ENCODE assay signal across 32 cellular contexts in the genomic region with DNA sequence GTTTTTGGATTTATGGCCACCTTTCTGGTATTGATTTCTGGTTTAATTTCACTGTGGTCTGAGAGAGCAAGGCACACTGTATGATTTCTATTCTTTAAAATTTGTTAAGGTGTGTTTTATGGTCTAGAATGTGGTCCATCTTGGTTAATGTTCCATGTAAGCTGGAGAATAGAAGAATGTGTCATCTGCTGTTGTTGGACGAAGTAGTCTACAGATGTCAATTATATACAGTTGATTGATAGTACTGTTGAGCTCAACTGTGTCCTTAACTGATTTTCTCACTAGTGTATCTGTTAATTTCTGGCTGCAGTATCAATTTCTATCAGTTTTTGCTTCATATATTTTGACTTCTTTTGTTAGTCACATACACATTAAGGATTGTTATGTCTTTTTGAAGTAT.
"Had no signal": no experiment of that assay in that cellular context is flagged by ENCODE, and none has a peak within 500 bp of the region (broad histone marks: within the 10 kb centered on the region; RNA-seq: fewer than 3 reads in every experiment).

No MANE protein-coding gene starts in this region.

- DNase-seq: activated CD4-positive, alpha-beta T cell treated with anti-CD3 and anti-CD28 coated beads, Interleukin-2, amount 10 ng/mL, durations not matched to agents 7 days and 5 days; activated CD4-positive, CD25-positive, alpha-beta regulatory T cell treated with anti-CD3 and anti-CD28 coated beads, Interleukin-2, amount 50 U/mL, for 72 hours; activated CD8-positive, alpha-beta memory T cell treated with anti-CD3 and anti-CD28 coated beads, Interleukin-2, amount 10 ng/mL, durations not matched to agents 7 days and 5 days; activated CD8-positive, alpha-beta T cell treated with anti-CD3 and anti-CD28 coated beads for 36 hours; activated effector memory CD4-positive, alpha-beta T cell treated with anti-CD3 and anti-CD28 coated beads, Interleukin-2, amount 50 U/mL, for 16 hours; activated naive CD4-positive, alpha-beta T cell treated with anti-CD3 and anti-CD28 coated beads, Interleukin-2, amount 50 U/mL, for 16 hours; activated T-cell treated with anti-CD3 and anti-CD28 coated beads for 4 hours; adrenal gland; brain microvascular endothelial cell; central memory CD4-positive, alpha-beta T cell; colonic mucosa; dorsolateral prefrontal cortex; effector memory CD8-positive, alpha-beta T cell; glutamatergic neuron; immature natural killer cell; kidney glomerular epithelial cell; left ventricle myocardium inferior; nucleus accumbens; sigmoid colon; stimulated activated CD4-positive, alpha-beta T cell treated with anti-CD3 and anti-CD28 coated beads, Interleukin-15, amount 100 ng/mL, for 24 hours; stimulated activated CD4-positive, alpha-beta T cell treated with anti-CD3 and anti-CD28 coated beads, Interleukin-2, amount 100 ng/mL, for 48 hours; stimulated activated CD8-positive, alpha-beta memory T cell treated with anti-CD3 and anti-CD28 coated beads, Interleukin-4, amount 100 ng/mL, for 48 hours; stimulated activated naive B cell treated with anti-CD40 and anti-IgM and Interleukin-4, amounts not matched to agents 10 μg/mL and 1 μg/mL and 100 μg/mL, for 72 hours had no signal

- H3K4me1 ChIP-seq: colonic mucosa had no signal

- H3K9me3 ChIP-seq: adrenal gland, ascending aorta, colonic mucosa, esophagus muscularis mucosa, left ventricle myocardium inferior, sigmoid colon, thoracic aorta, vagina had no signal

- H3K27me3 Mint-ChIP-seq: activated CD4-positive, alpha-beta T cell treated with anti-CD3 and anti-CD28 coated beads, Interleukin-2, amount 10 ng/mL, durations not matched to agents 7 days and 5 days; activated CD8-positive, alpha-beta memory T cell treated with anti-CD3 and anti-CD28 coated beads, Interleukin-2, amount 10 ng/mL, durations not matched to agents 7 days and 5 days; activated CD8-positive, alpha-beta T cell treated with anti-CD3 and anti-CD28 coated beads for 36 hours; effector memory CD8-positive, alpha-beta T cell; stimulated activated naive B cell treated with anti-CD40 and anti-IgM and Interleukin-4, amounts not matched to agents 10 μg/mL and 1 μg/mL and 100 μg/mL, for 72 hours; type B pancreatic cell had no signal

- H3K36me3 ChIP-seq: adrenal gland, ascending aorta, brain microvascular endothelial cell, colonic mucosa, esophagus muscularis mucosa, left ventricle myocardium inferior, thoracic aorta, vagina had no signal

- H3K27me3 ChIP-seq: adrenal gland, ascending aorta, brain microvascular endothelial cell, colonic mucosa, dorsolateral prefrontal cortex, esophagus muscularis mucosa, hepatocyte, sigmoid colon, vagina had no signal

- H3K27ac ChIP-seq: adrenal gland, ascending aorta, brain microvascular endothelial cell, colonic mucosa, esophagus muscularis mucosa, hepatocyte, left ventricle myocardium inferior, sigmoid colon, thoracic aorta, vagina, VCaP had no signal

- H3K9me3 Mint-ChIP-seq: activated CD4-positive, alpha-beta T cell treated with anti-CD3 and anti-CD28 coated beads, Interleukin-2, amount 10 ng/mL, durations not matched to agents 7 days and 5 days; activated CD8-positive, alpha-beta T cell treated with anti-CD3 and anti-CD28 coated beads for 36 hours; effector memory CD8-positive, alpha-beta T cell; immature natural killer cell; stimulated activated naive B cell treated with anti-CD40 and anti-IgM and Interleukin-4, amounts not matched to agents 10 μg/mL and 1 μg/mL and 100 μg/mL, for 72 hours; T-helper 1 cell treated with Interleukin-12 subunit alpha and Interleukin-12 subunit beta and Interleukin-4 antibody, amounts not matched to agents 30 μg/mL and 1 μg/mL, for 36 hours; type B pancreatic cell had no signal

- H3K4me3 Mint-ChIP-seq: activated CD4-positive, alpha-beta T cell treated with anti-CD3 and anti-CD28 coated beads, Interleukin-2, amount 10 ng/mL, durations not matched to agents 7 days and 5 days; activated CD8-positive, alpha-beta memory T cell treated with anti-CD3 and anti-CD28 coated beads, Interleukin-2, amount 10 ng/mL, durations not matched to agents 7 days and 5 days; activated CD8-positive, alpha-beta T cell treated with anti-CD3 and anti-CD28 coated beads for 36 hours; stimulated activated naive B cell treated with anti-CD40 and anti-IgM and Interleukin-4, amounts not matched to agents 10 μg/mL and 1 μg/mL and 100 μg/mL, for 72 hours; T-helper 1 cell treated with Interleukin-12 subunit alpha and Interleukin-12 subunit beta and Interleukin-4 antibody, amounts not matched to agents 30 μg/mL and 1 μg/mL, for 36 hours; type B pancreatic cell had no signal

- H2AFZ ChIP-seq: hepatocyte had no signal

- H3K27ac Mint-ChIP-seq: activated CD4-positive, alpha-beta T cell treated with anti-CD3 and anti-CD28 coated beads, Interleukin-2, amount 10 ng/mL, durations not matched to agents 7 days and 5 days; activated CD8-positive, alpha-beta memory T cell treated with anti-CD3 and anti-CD28 coated beads, Interleukin-2, amount 10 ng/mL, durations not matched to agents 7 days and 5 days; activated CD8-positive, alpha-beta T cell treated with anti-CD3 and anti-CD28 coated beads for 36 hours; effector memory CD8-positive, alpha-beta T cell; stimulated activated naive B cell treated with anti-CD40 and anti-IgM and Interleukin-4, amounts not matched to agents 10 μg/mL and 1 μg/mL and 100 μg/mL, for 72 hours; T-helper 1 cell treated with Interleukin-12 subunit alpha and Interleukin-12 subunit beta and Interleukin-4 antibody, amounts not matched to agents 30 μg/mL and 1 μg/mL, for 36 hours; type B pancreatic cell had no signal

- H3K4me2 ChIP-seq: hepatocyte, smooth muscle cell had no signal

- H3K4me3 ChIP-seq: adrenal gland, ascending aorta, colonic mucosa, dorsolateral prefrontal cortex, esophagus muscularis mucosa, hepatocyte, left ventricle myocardium inferior, sigmoid colon, smooth muscle cell, thoracic aorta, vagina had no signal

- H3K36me3 Mint-ChIP-seq: immature natural killer cell had no signal

- ATAC-seq: activated CD8-positive, alpha-beta memory T cell treated with anti-CD3 and anti-CD28 coated beads, Interleukin-2, amount 10 ng/mL, durations not matched to agents 7 days and 5 days; activated CD8-positive, alpha-beta T cell treated with anti-CD3 and anti-CD28 coated beads for 36 hours; stimulated activated naive B cell treated with anti-CD40 and anti-IgM and Interleukin-4, amounts not matched to agents 10 μg/mL and 1 μg/mL and 100 μg/mL, for 72 hours had no signal
